Comparison of ENCODE assay signal across 8 cellular contexts in genomic region chr15:40382580-40383456, GRCh38. TPM values are rescaled to one million over a fixed set of nuclear protein-coding genes. Genes with fewer than 3 reads are reported as not detected.
DNase-seq lines count a peak whose midpoint lies in the region; ATAC-seq, FAIRE-seq and TF ChIP-seq lines count a peak whose summit lies in the region.

TSS of gene KNSTRN (plus strand) at chr15:40382721. CDS start at chr15:40382836, 115 bp downstream.

- H3K4me1 Mint-ChIP-seq in T-helper 2 cell treated with Interferon-gamma antibody and Interleukin-4, amounts not matched to agents 5 μg/mL and 100 μg/mL, for 36 hours (ENCODE audit: low read depth), result peaks cover 28% of the 10 kb centered on the region
- H3K4me1 Mint-ChIP-seq in astrocyte (ENCODE audit: low read depth, unreplicated experiment), result peaks cover 12% of the 10 kb centered on the region

- no peaks in the 10 kb centered on the region for H3K27me3 ChIP-seq in astrocyte (ENCODE audit: insufficient read depth, low read length)
- no peaks in the 10 kb centered on the region for H3K27me3 ChIP-seq in rectal smooth muscle tissue (ENCODE audit: control insufficient read depth, insufficient read depth, low read length)
- no peaks in the 10 kb centered on the region for H3K27me3 ChIP-seq in vagina

- H3K36me3 Mint-ChIP-seq in T-helper 2 cell treated with Interferon-gamma antibody and Interleukin-4, amounts not matched to agents 5 μg/mL and 100 μg/mL, for 36 hours (ENCODE audit: low read depth), result peaks cover 36% of the 10 kb centered on the region
- peaks cover 18% of the 10 kb centered on the region for H3K36me3 Mint-ChIP-seq in astrocyte (ENCODE audit: low read depth, unreplicated experiment)

- no peak for TF ChIP-seq CTCF in astrocyte (IDR thresholded peaks at IDR 0.05; ENCODE audit: insufficient read depth, low read depth, low read length)
- no peak for TF ChIP-seq CTCF in vagina (IDR thresholded peaks at IDR 0.05)

- peak within 1 kb of the TSS; percentile 91 for H3K27ac Mint-ChIP-seq in T-helper 2 cell treated with Interferon-gamma antibody and Interleukin-4, amounts not matched to agents 5 μg/mL and 100 μg/mL, for 36 hours
- peak within 1 kb of the TSS; percentile 85 for H3K27ac Mint-ChIP-seq in astrocyte (ENCODE audit: unreplicated experiment)

- H3K79me2 ChIP-seq in astrocyte (ENCODE audit: insufficient read depth, low read length), result peaks cover 35% of the 10 kb centered on the region

- peak within 1 kb of the TSS; percentile 97 for H3K4me3 Mint-ChIP-seq in T-helper 2 cell treated with Interferon-gamma antibody and Interleukin-4, amounts not matched to agents 5 μg/mL and 100 μg/mL, for 36 hours
- peak within 1 kb of the TSS; percentile 94 for H3K4me3 Mint-ChIP-seq in astrocyte (ENCODE audit: unreplicated experiment)

- peak within 1 kb of the TSS; percentile 69 for H3K27ac ChIP-seq in astrocyte (ENCODE audit: low read depth, low read length)
- no peak within 1 kb of the TSS for H3K27ac ChIP-seq in rectal smooth muscle tissue (ENCODE audit: low read depth, low read length)
- peak within 1 kb of the TSS; percentile 31 for H3K27ac ChIP-seq in vagina

- no peaks in the 10 kb centered on the region for H4K20me1 ChIP-seq in astrocyte (ENCODE audit: insufficient read depth, low read length)

- H3K9ac ChIP-seq in astrocyte (ENCODE audit: low read length) (peak within 1 kb of the TSS; percentile 89), rectal smooth muscle tissue (ENCODE audit: low read length) (peak within 1 kb of the TSS; percentile 58)

- peaks cover 5% of the 10 kb centered on the region for H3K27me3 Mint-ChIP-seq in T-helper 2 cell treated with Interferon-gamma antibody and Interleukin-4, amounts not matched to agents 5 μg/mL and 100 μg/mL, for 36 hours (ENCODE audit: low read depth)
- H3K27me3 Mint-ChIP-seq in astrocyte (ENCODE audit: low read depth, unreplicated experiment), result no peaks in the 10 kb centered on the region

- ATAC-seq in GM18505 (IDR thresholded peaks at IDR 0.05; ENCODE audit: unreplicated experiment) (peak; percentile 92), HG02973 (IDR thresholded peaks at IDR 0.05; ENCODE audit: unreplicated experiment) (peak; percentile 85)

- H3K36me3 ChIP-seq in astrocyte (ENCODE audit: insufficient read depth, low read length), result peaks cover 18% of the 10 kb centered on the region
- peaks cover 5% of the 10 kb centered on the region for H3K36me3 ChIP-seq in rectal smooth muscle tissue (ENCODE audit: control insufficient read depth, insufficient read depth, low read length)
- peaks cover 0 to 21% of the 10 kb centered on the region in 2 donors for H3K36me3 ChIP-seq in vagina

- FAIRE-seq in astrocyte (lab: Jason Lieb, UNC), result no peak

- peak within 1 kb of the TSS; percentile 86 for H3K4me2 ChIP-seq in astrocyte (ENCODE audit: low read length)

- no peaks in the 10 kb centered on the region for H3K9me3 Mint-ChIP-seq in T-helper 2 cell treated with Interferon-gamma antibody and Interleukin-4, amounts not matched to agents 5 μg/mL and 100 μg/mL, for 36 hours
- H3K9me3 Mint-ChIP-seq in astrocyte (ENCODE audit: unreplicated experiment), result no peaks in the 10 kb centered on the region

- H3K9me3 ChIP-seq in astrocyte (ENCODE audit: insufficient read depth, low read depth, low read length) (no peaks in the 10 kb centered on the region), vagina (no peaks in the 10 kb centered on the region)

- peaks cover 6% of the 10 kb centered on the region for H3K4me1 ChIP-seq in astrocyte (ENCODE audit: insufficient read depth, low read length)
- peaks cover 3% of the 10 kb centered on the region for H3K4me1 ChIP-seq in rectal smooth muscle tissue (ENCODE audit: control insufficient read depth, insufficient read depth, low read length)
- H3K4me1 ChIP-seq in vagina, result peaks cover 24% of the 10 kb centered on the region

- DNase-seq in NCI-H2029 (lab: John Stamatoyannopoulos, UW), result peak; percentile 69
- DNase-seq in T-helper 2 cell treated with Interferon-gamma antibody and Interleukin-4, amounts not matched to agents 5 μg/mL and 100 μg/mL, for 36 hours (ENCODE audit: low spot score), result peak; percentile 88
- peak; percentile 85 for DNase-seq in astrocyte (ENCODE audit: low read depth)
- DNase-seq in hepatic stellate cell (ENCODE audit: low spot score), result peak; percentile 90
- no peak for DNase-seq in vagina (ENCODE audit: extremely low spot score in 2 of 2)

- H3K4me3 ChIP-seq in astrocyte (ENCODE audit: insufficient read depth, low read depth, low read length) (peak within 1 kb of the TSS; percentile 79), rectal smooth muscle tissue (ENCODE audit: low read length) (peak within 1 kb of the TSS; percentile 78), vagina (peak within 1 kb of the TSS; percentile 53 to 69)

- H2AFZ ChIP-seq in astrocyte (ENCODE audit: low read depth, low read length), result peak within 1 kb of the TSS; percentile 98

- intact Hi-C loops in vagina (cut with DNase I), result no loop called here

- TF ChIP-seq POLR2A in GM18505 (IDR thresholded peaks at IDR 0.05; ENCODE audit: borderline replicate concordance, extremely low read depth, insufficient read depth, insufficient read length), result peak; percentile 67
- no peak for TF ChIP-seq POLR2A in vagina (IDR thresholded peaks at IDR 0.05)

RNA-seq across cellular contexts. Expression of gene KNSTRN, which starts in this region (rescaled TPM):
- total RNA-seq in astrocyte (32.9 and 37.8 TPM in 2 replicates), vagina (13.5 TPM)

Comparison
In these comparisons a context has a peak if more than half of its experiments do, and no peak if none do; other contexts are left out.
1. DNase-seq: peak in NCI-H2029 (single experiment), T-helper 2 cell treated with Interferon-gamma antibody and Interleukin-4, amounts not matched to agents 5 μg/mL and 100 μg/mL, for 36 hours (single experiment), astrocyte (single experiment) and hepatic stellate cell (single experiment); none in vagina (0 of 2).
2. Peak in every context shown above with its lines, with median percentiles within 50 percentile points of each other: H3K4me3 ChIP-seq.